ENCODE assay signal across 8 cellular contexts in the genomic region with DNA sequence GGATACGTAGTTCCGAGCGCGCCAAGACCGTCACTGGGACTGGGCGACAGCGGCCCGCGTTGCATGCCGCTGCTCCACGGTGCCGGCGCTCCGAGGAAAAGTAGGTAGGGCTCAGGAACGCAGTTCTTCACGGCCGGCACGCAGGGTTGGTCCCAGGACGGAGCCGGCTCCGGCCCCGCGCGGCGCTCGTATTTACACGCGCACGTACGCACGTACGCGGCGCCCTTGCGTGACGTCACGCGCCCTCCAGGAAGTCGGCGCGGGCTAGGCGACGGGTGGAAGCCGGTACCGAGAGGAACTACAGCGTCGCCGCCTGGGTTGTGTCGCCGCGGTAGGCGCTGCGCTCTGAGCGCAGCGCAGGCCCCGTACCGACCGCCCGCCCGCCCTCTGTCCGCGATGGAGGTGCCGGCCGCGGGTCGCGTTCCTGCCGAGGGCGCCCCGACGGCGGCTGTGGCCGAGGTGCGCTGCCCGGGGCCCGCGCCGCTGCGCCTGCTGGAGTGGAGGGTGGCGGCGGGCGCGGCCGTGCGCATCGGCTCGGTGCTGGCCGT. TPM values are rescaled to one million over a fixed set of nuclear protein-coding genes. Genes with fewer than 3 reads are reported as not detected.
A peak's percentile ranks its signal among the peaks of the same experiment; 100 is the strongest.
DNase-seq lines count a peak whose midpoint lies in the region; ATAC-seq and TF ChIP-seq lines count a peak whose summit lies in the region.

A gene with protein sequence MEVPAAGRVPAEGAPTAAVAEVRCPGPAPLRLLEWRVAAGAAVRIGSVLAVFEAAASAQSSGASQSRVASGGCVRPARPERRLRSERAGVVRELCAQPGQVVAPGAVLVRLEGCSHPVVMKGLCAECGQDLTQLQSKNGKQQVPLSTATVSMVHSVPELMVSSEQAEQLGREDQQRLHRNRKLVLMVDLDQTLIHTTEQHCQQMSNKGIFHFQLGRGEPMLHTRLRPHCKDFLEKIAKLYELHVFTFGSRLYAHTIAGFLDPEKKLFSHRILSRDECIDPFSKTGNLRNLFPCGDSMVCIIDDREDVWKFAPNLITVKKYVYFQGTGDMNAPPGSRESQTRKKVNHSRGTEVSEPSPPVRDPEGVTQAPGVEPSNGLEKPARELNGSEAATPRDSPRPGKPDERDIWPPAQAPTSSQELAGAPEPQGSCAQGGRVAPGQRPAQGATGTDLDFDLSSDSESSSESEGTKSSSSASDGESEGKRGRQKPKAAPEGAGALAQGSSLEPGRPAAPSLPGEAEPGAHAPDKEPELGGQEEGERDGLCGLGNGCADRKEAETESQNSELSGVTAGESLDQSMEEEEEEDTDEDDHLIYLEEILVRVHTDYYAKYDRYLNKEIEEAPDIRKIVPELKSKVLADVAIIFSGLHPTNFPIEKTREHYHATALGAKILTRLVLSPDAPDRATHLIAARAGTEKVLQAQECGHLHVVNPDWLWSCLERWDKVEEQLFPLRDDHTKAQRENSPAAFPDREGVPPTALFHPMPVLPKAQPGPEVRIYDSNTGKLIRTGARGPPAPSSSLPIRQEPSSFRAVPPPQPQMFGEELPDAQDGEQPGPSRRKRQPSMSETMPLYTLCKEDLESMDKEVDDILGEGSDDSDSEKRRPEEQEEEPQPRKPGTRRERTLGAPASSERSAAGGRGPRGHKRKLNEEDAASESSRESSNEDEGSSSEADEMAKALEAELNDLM (plus strand): TSS at position 252 of the 548 bp plus-strand sequence. CDS start 145 bp downstream, at position 397.

- peak within 1 kb of the TSS; percentile 79 for H3K4me3 ChIP-seq in AG04450 (ENCODE audit: low read depth, low read length)
- H3K4me3 ChIP-seq in WERI-Rb-1 (ENCODE audit: low read depth, low read length) = peak within 1 kb of the TSS; percentile 89

- H3K36me3 ChIP-seq in WERI-Rb-1 = peaks cover 9% of the 10 kb centered on the region

- POLR2A ChIA-PET in AG04450 (lab: Yijun Ruan, JAX) = interaction anchor here (0.5 kb wide), 1 partner anchor 430 kb away, joined by 3 read pairs; no protein-coding TSS in a partner anchor

- H3K27ac ChIP-seq in AG04450 (ENCODE audit: low read depth, low read length) = peak within 1 kb of the TSS; percentile 96
- H3K27ac ChIP-seq in WERI-Rb-1 = peak within 1 kb of the TSS; percentile 98

- peak; percentile 47 for ATAC-seq in GM18870 (IDR thresholded peaks at IDR 0.05; ENCODE audit: unreplicated experiment)
- ATAC-seq in HG03103 (IDR thresholded peaks at IDR 0.05; ENCODE audit: low read depth, unreplicated experiment) = peak; percentile 53

- DNase-seq in AG04450 (ENCODE audit: low read depth, low spot score) (peak; percentile 76), NCI-H2227 treated with DMSO at 0.1 percent for 48 hours (lab: John Stamatoyannopoulos, UW) (peak; percentile 95), WERI-Rb-1 (peak; percentile 91), islet precursor cell (peak; percentile 92)
- peak; percentile 89 for DNase-seq in central memory CD4-positive, alpha-beta T cell
- peak; percentile 86 for DNase-seq in stimulated activated CD4-positive, alpha-beta T cell treated with anti-CD3 and anti-CD28 coated beads, Interleukin-12 subunit alpha, Interleukin-12 subunit beta, amount 100 ng/mL, for 4 hours

- H3K27me3 ChIP-seq in AG04450 (ENCODE audit: control insufficient read depth, insufficient read depth, low read length) (no peaks in the 10 kb centered on the region), WERI-Rb-1 (ENCODE audit: insufficient read depth, low read depth, severe bottlenecking) (no peaks in the 10 kb centered on the region)

- TF ChIP-seq CTCF in AG04450 (IDR thresholded peaks at IDR 0.05; ENCODE audit: low read depth, low read length) (no peak), WERI-Rb-1 (IDR thresholded peaks at IDR 0.05; ENCODE audit: low read depth, low read length) (no peak)

- CTCF ChIA-PET in AG04450 (lab: Charles Lee) = interaction anchor here (1.0 to 1.5 kb wide), 2 partner anchors 299 to 355 kb away, joined by 3 to 4 read pairs; a partner anchor contains a TSS

- H3K9me3 ChIP-seq in AG04450 (ENCODE audit: control insufficient read depth, insufficient read depth, low read length) (no peaks in the 10 kb centered on the region; the same call in 1 of the 2 replicates), WERI-Rb-1 (ENCODE audit: severe bottlenecking) (no peaks in the 10 kb centered on the region)

RNA-seq across cellular contexts. Expression of the gene that starts here (rescaled TPM):
- polyA plus RNA-seq in AG04450 (2011; rRNA removed) = 8.4 and 10.0 TPM in 2 replicates
- 9.9 and 15.2 TPM in 2 replicates for polyA minus RNA-seq in AG04450 (2011; rRNA and poly(A)+ RNA removed)

Comparison
In these comparisons a context has a peak if more than half of its experiments do, and no peak if none do; other contexts are left out.
1. Peak in every context shown above with its lines: DNase-seq, ATAC-seq, H3K4me3 ChIP-seq and H3K27ac ChIP-seq.